1 cellular context compared by ENCODE assay signal in genomic region chr14:77097689-77098469, GRCh38.
TF ChIP-seq lines count a peak whose summit lies in the region.

Gene CIPC, plus strand, starts transcription at chr14:77098258. Its CDS starts 7,451 bp downstream, at chr14:77105709.

TF ChIP-seq in HepG2, 621 proteins besides CTCF, POLR2A, EP300 and RAD21 (continued from another document):
- no peak for TF ChIP-seq REST (IDR thresholded peaks at IDR 0.05; ENCODE audit: borderline replicate concordance in 1 of 2, low read depth in 1 of 2, low read length in 2 of 2)
- TF ChIP-seq PITX1 (CRISPR knock-in tag; IDR thresholded peaks at IDR 0.05), result peak; percentile 32
- no peak for TF ChIP-seq ISL2 (CRISPR knock-in tag; IDR thresholded peaks at IDR 0.05)
TF ChIP-seq in HepG2: peak in this region for 261.
